27 cellular contexts compared by ENCODE assay signal in genomic region chr12:103493199-103493598, GRCh38. TPM values are rescaled to one million over a fixed set of nuclear protein-coding genes. Genes with fewer than 3 reads are reported as not detected.
DNase-seq lines count a peak whose midpoint lies in the region; FAIRE-seq and TF ChIP-seq lines count a peak whose summit lies in the region.
"Had no signal": no experiment of that assay in that cellular context is flagged by ENCODE, and none has a peak within 500 bp of the region (broad histone marks: within the 10 kb centered on the region; RNA-seq: fewer than 3 reads in every experiment).

No MANE protein-coding gene starts in this region.

- no peaks in the 10 kb centered on the region for H3K36me3 Mint-ChIP-seq in activated CD4-positive, alpha-beta T cell treated with anti-CD3 and anti-CD28 coated beads, Interleukin-2, amount 10 ng/mL, durations not matched to agents 24 days and 14 days (ENCODE audit: low read depth)
- H3K36me3 Mint-ChIP-seq: CD8-positive, alpha-beta memory T cell had no signal

- DNase-seq in activated CD4-positive, alpha-beta T cell treated with anti-CD3 and anti-CD28 coated beads, Interleukin-2, amount 10 ng/mL, durations not matched to agents 24 days and 14 days, result peak; percentile 37
- DNase-seq in activated CD4-positive, alpha-beta T cell treated with anti-CD3 and anti-CD28 coated beads, Interleukin-2, amount 50 U/mL, for 4 hours, result no peak
- DNase-seq in bronchial epithelial cell (ENCODE audit: low read depth) (peak; percentile 94), keratinocyte (ENCODE audit: low read depth, low spot score) (peak; percentile 98), T-helper 9 cell (no peak), SJCRH30 (no peak)
- DNase-seq in stimulated activated CD4-positive, alpha-beta T cell treated with anti-CD3 and anti-CD28 coated beads, Interleukin-4, amount 100 ng/mL, for 24 hours, result no peak
- DNase-seq: 8988T; ACHN; BE2C; CD8-positive, alpha-beta memory T cell; DMS 273 treated with DMSO at 0.1 percent for 48 hours; DMS79; MG63; NCI-H1105 treated with DMSO at 0.1 percent for 48 hours; NCI-H2029 treated with DMSO at 0.1 percent for 48 hours; NCI-H446 treated with DMSO at 0.1 percent for 48 hours; NCI-H526 treated with DMSO at 0.1 percent for 48 hours; SIG-M5; SK-N-SH had no signal

- peak; percentile 36 for FAIRE-seq in bronchial epithelial cell (lab: Jason Lieb, UNC)
- FAIRE-seq in keratinocyte (lab: Jason Lieb, UNC), result peak; percentile 99
- FAIRE-seq: H54, HepG2, K562, RCC 7860 had no signal

- H3K9me3 Mint-ChIP-seq in activated CD4-positive, alpha-beta T cell treated with anti-CD3 and anti-CD28 coated beads, Interleukin-2, amount 10 ng/mL, durations not matched to agents 24 days and 14 days, result peaks cover 2% of the 10 kb centered on the region

- H3K36me3 ChIP-seq in bronchial epithelial cell (ENCODE audit: control insufficient read depth, insufficient read depth, low read length) (no peaks in the 10 kb centered on the region), keratinocyte (ENCODE audit: control insufficient read depth in 2 of 2, extremely low read depth in 1 of 2, insufficient read depth in 2 of 2, low read length in 2 of 2) (no peaks in the 10 kb centered on the region), SJCRH30 (no peaks in the 10 kb centered on the region)
- H3K36me3 ChIP-seq: BE2C, MG63 had no signal

- H3K27ac ChIP-seq in keratinocyte (ENCODE audit: control insufficient read depth, insufficient read depth, low read length) (peak overlapping the region; percentile 77), SJCRH30 (no peak overlapping the region)

- dilution Hi-C loops in keratinocyte (cut with MboI; ENCODE audit: extremely low pct_ligation_motif_present, low sequenced_read_pairs), result no loop called here

- H3K4me3 ChIP-seq in bronchial epithelial cell (ENCODE audit: low read depth, low read length) (no peak overlapping the region), keratinocyte (ENCODE audit: control insufficient read depth in 2 of 3, extremely low read depth in 1 of 3, insufficient read depth in 2 of 3, low read depth in 1 of 3, low read length in 3 of 3) (no peak overlapping the region), SJCRH30 (no peak overlapping the region)
- H3K4me3 ChIP-seq: K562, MG63 had no signal

- H3K9ac ChIP-seq in keratinocyte (ENCODE audit: control insufficient read depth, extremely low read depth, insufficient read depth, low read length), result peak overlapping the region; percentile 47
- H3K9ac ChIP-seq: SK-N-SH had no signal

- no peak overlapping the region for H3K4me3 Mint-ChIP-seq in activated CD4-positive, alpha-beta T cell treated with anti-CD3 and anti-CD28 coated beads, Interleukin-2, amount 10 ng/mL, durations not matched to agents 24 days and 14 days

- H3K4me1 ChIP-seq in keratinocyte (ENCODE audit: control insufficient read depth, extremely low read depth, insufficient read depth, low read length) (peaks cover 30% of the 10 kb centered on the region), SJCRH30 (no peaks in the 10 kb centered on the region)
- H3K4me1 ChIP-seq: BE2C had no signal

- TF ChIP-seq CTCF in bronchial epithelial cell (IDR thresholded peaks at IDR 0.05; ENCODE audit: insufficient read depth, low read length, severe bottlenecking), result no peak
- TF ChIP-seq CTCF in keratinocyte (optimal IDR thresholded peaks at IDR 0.05 in 1 of 3, IDR thresholded peaks at IDR 0.05 in 1 of 3, conservative IDR thresholded peaks at IDR 0.05 in 1 of 3; ENCODE audit: extremely low read depth in 1 of 3, insufficient read depth in 2 of 3, low read length in 3 of 3), result no peak

- H2AFZ ChIP-seq in keratinocyte (ENCODE audit: control insufficient read depth, low read length), result peak overlapping the region; percentile 4

- no peaks in the 10 kb centered on the region for H3K79me2 ChIP-seq in keratinocyte (ENCODE audit: control insufficient read depth, insufficient read depth, low read length)

- peaks cover 34% of the 10 kb centered on the region for H3K27me3 Mint-ChIP-seq in activated CD4-positive, alpha-beta T cell treated with anti-CD3 and anti-CD28 coated beads, Interleukin-2, amount 10 ng/mL, durations not matched to agents 24 days and 14 days

- no peak overlapping the region for H3K27ac Mint-ChIP-seq in activated CD4-positive, alpha-beta T cell treated with anti-CD3 and anti-CD28 coated beads, Interleukin-2, amount 10 ng/mL, durations not matched to agents 24 days and 14 days
- H3K27ac Mint-ChIP-seq: CD14-positive monocyte had no signal

- H3K9me1 ChIP-seq in keratinocyte (ENCODE audit: control insufficient read depth, extremely low read depth, insufficient read depth, low read length), result no peaks in the 10 kb centered on the region

- H3K27me3 ChIP-seq in bronchial epithelial cell (ENCODE audit: control insufficient read depth, insufficient read depth, low read length), result no peaks in the 10 kb centered on the region
- H3K27me3 ChIP-seq in keratinocyte (ENCODE audit: control insufficient read depth, extremely low read depth, insufficient read depth, low read length), result no peaks in the 10 kb centered on the region
- no peaks in the 10 kb centered on the region for H3K27me3 ChIP-seq in SJCRH30
- H3K27me3 ChIP-seq: BE2C had no signal

- intact Hi-C loops in activated CD4-positive, alpha-beta T cell treated with anti-CD3 and anti-CD28 coated beads, Interleukin-2, amount 10 ng/mL, durations not matched to agents 24 days and 14 days (cut with micrococcal nuclease), result no loop called here

- no peaks in the 10 kb centered on the region for H4K20me1 ChIP-seq in keratinocyte (ENCODE audit: control insufficient read depth, extremely low read depth, insufficient read depth, low read length)

- H3K4me1 Mint-ChIP-seq in activated CD4-positive, alpha-beta T cell treated with anti-CD3 and anti-CD28 coated beads, Interleukin-2, amount 10 ng/mL, durations not matched to agents 24 days and 14 days, result peaks cover 17% of the 10 kb centered on the region
- H3K4me1 Mint-ChIP-seq: CD14-positive monocyte had no signal

- no peaks in the 10 kb centered on the region for H3K9me3 ChIP-seq in keratinocyte (ENCODE audit: control insufficient read depth, low read depth, low read length)
- H3K9me3 ChIP-seq in SJCRH30 (replicated peaks), result no peaks in the 10 kb centered on the region
- H3K9me3 ChIP-seq: BE2C, MG63, SK-N-SH had no signal

- H3K4me2 ChIP-seq in keratinocyte (ENCODE audit: control insufficient read depth, extremely low read depth, insufficient read depth, low read depth, low read length), result peak overlapping the region; percentile 39
- H3K4me2 ChIP-seq: SK-N-SH had no signal

RNA-seq across cellular contexts. Expression of gene C12orf42, which starts 2.6 kb away (rescaled TPM):
- total RNA-seq in activated CD4-positive, alpha-beta T cell treated with anti-CD3 and anti-CD28 coated beads, Interleukin-2, amount 10 ng/mL, durations not matched to agents 24 days and 14 days, result not detected in 2 replicates
- not detected in 2 replicates for total RNA-seq in bronchial epithelial cell
- polyA plus RNA-seq in keratinocyte, result 0.03 to 0.08 TPM in 2 of 3 replicates, not detected in the other
- polyA plus RNA-seq in keratinocyte (2011; ENCODE audit: low read depth), result not detected
- polyA plus RNA-seq in keratinocyte (2011; cell fraction: cytosol; rRNA removed), result not detected in 2 replicates
- polyA plus RNA-seq in keratinocyte (2011; cell fraction: nucleus; rRNA removed), result not detected in 2 replicates
- polyA plus RNA-seq in keratinocyte (2012; ENCODE audit: low replicate concordance), result not detected in 2 replicates
- polyA minus RNA-seq in keratinocyte, result not detected in 3 replicates
- not detected for polyA minus RNA-seq in keratinocyte (2011; cell fraction: cytosol; rRNA and poly(A)+ RNA removed)
- polyA minus RNA-seq in keratinocyte (2011; cell fraction: nucleus; rRNA and poly(A)+ RNA removed), result not detected in 2 replicates
- not detected in 2 replicates for total RNA-seq in SJCRH30 (2014; rRNA removed; shearing (Covaris generic))
- total RNA-seq: HepG2, HT1080, K562, LHCN-M2 had no signal
- polyA plus RNA-seq: CD14-positive monocyte, HepG2, K562, SK-N-SH had no signal

Comparison
In these comparisons a context has a peak if more than half of its experiments do, and no peak if none do; other contexts are left out.
1. DNase-seq: peak in activated CD4-positive, alpha-beta T cell treated with anti-CD3 and anti-CD28 coated beads, Interleukin-2, amount 10 ng/mL, durations not matched to agents 24 days and 14 days (single experiment), bronchial epithelial cell (single experiment) and keratinocyte (single experiment); none in activated CD4-positive, alpha-beta T cell treated with anti-CD3 and anti-CD28 coated beads, Interleukin-2, amount 50 U/mL, for 4 hours (0 of 2), T-helper 9 cell (single experiment), stimulated activated CD4-positive, alpha-beta T cell treated with anti-CD3 and anti-CD28 coated beads, Interleukin-4, amount 100 ng/mL, for 24 hours (single experiment) and SJCRH30 (0 of 2).